Comparison of ENCODE assay signal across 2 cellular contexts in genomic region chr22:37870273-37870672, GRCh38.
TF ChIP-seq lines count a peak whose summit lies in the region.

No MANE protein-coding gene starts in this region.

TF ChIP-seq in SK-N-SH, 30 proteins besides CTCF, POLR2A, EP300 and RAD21:
- no peak for TF ChIP-seq TEAD4 (IDR thresholded peaks at IDR 0.05; ENCODE audit: borderline replicate concordance, insufficient read depth)
- TF ChIP-seq TCF12 (IDR thresholded peaks at IDR 0.05), result peak; percentile 47
- no peak for TF ChIP-seq FOXJ3 (CRISPR knock-in tag; IDR thresholded peaks at IDR 0.05)

TF ChIP-seq in SK-N-SH treated with all-trans-retinoic acid at 6 μM for 48 hours, 23 proteins besides CTCF, POLR2A, EP300 and RAD21:
- TF ChIP-seq BACH2 (CRISPR knock-in tag; IDR thresholded peaks at IDR 0.05; ENCODE audit: borderline replicate concordance) (no peak), ZFP3 (CRISPR knock-in tag; IDR thresholded peaks at IDR 0.05) (no peak), RARB (CRISPR knock-in tag; IDR thresholded peaks at IDR 0.05) (no peak), OSR1 (CRISPR knock-in tag; IDR thresholded peaks at IDR 0.05) (no peak), ESRRG (CRISPR knock-in tag; IDR thresholded peaks at IDR 0.05) (no peak)
